ENCODE assay signal across 8 cellular contexts in the genomic region with DNA sequence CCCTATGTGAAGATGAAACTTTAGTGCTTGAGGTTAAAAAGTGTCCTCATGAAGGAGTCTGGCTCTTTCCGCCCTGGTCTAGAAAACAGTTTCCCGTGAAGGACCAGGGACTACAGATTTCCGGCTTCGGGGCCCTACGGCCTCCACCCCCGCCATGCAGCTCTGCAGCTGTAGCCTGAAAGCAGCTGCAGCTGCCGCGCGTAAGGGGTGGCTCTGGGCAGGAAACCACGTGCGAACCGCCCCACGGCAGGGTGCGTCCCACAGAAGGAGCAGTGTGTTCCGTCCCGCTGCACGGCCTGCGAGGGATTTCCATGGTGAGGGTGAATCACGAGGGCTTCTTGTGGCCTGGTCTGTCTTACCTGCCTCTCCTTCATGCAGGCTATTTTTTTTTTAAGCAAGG.
DNase-seq lines count a peak whose midpoint lies in the region; ATAC-seq and TF ChIP-seq lines count a peak whose summit lies in the region.

No MANE protein-coding gene starts in this region.

- 61% methylated on average over 18 of the region's 19 CpGs for WGBS in esophagus muscularis mucosa

- intact Hi-C loops in colonic mucosa (cut with DNase I) (no loop called here), esophagus muscularis mucosa (cut with DNase I) (no loop called here)

- no peak overlapping the region for H3K9ac ChIP-seq in colonic mucosa (ENCODE audit: low read depth in 2 of 2, low read length in 2 of 2)

- no peaks in the 10 kb centered on the region for H3K9me3 ChIP-seq in colonic mucosa
- no peaks in the 10 kb centered on the region for H3K9me3 ChIP-seq in esophagus muscularis mucosa

- H3K27ac ChIP-seq in colonic mucosa (no peak overlapping the region), esophagus muscularis mucosa (replicated peaks in 1 of 4) (no peak overlapping the region)

- ATAC-seq in GM18907 (IDR thresholded peaks at IDR 0.05; ENCODE audit: unreplicated experiment) = peak; percentile 58

- TF ChIP-seq POLR2A in esophagus muscularis mucosa (IDR thresholded peaks at IDR 0.05; ENCODE audit: low read depth) = no peak

- H3K4me3 ChIP-seq in colonic mucosa = no peak overlapping the region
- no peak overlapping the region for H3K4me3 ChIP-seq in esophagus muscularis mucosa

- in situ Hi-C loops in SK-MEL-5 (cut with HindIII; ENCODE audit: low pct_unique_long_range_greater_than_20kb, low sequenced_read_pairs) = no loop called here

- no peaks in the 10 kb centered on the region for H3K4me1 ChIP-seq in colonic mucosa
- H3K4me1 ChIP-seq in esophagus muscularis mucosa = no peaks in the 10 kb centered on the region

- H3K27me3 ChIP-seq in colonic mucosa (no peaks in the 10 kb centered on the region), esophagus muscularis mucosa (no peaks in the 10 kb centered on the region)

- H3K36me3 ChIP-seq in colonic mucosa (no peaks in the 10 kb centered on the region), esophagus muscularis mucosa (no peaks in the 10 kb centered on the region)

- peak; percentile 6 for DNase-seq in SK-MEL-5 (ENCODE audit: low read depth, low spot score)
- DNase-seq in colonic mucosa = peak; percentile 38
- DNase-seq in stimulated activated CD4-positive, alpha-beta T cell treated with anti-CD3 and anti-CD28 coated beads, Interleukin-4, amount 100 ng/mL, for 1 hour = peak; percentile 17
- DNase-seq in NCI-H2196 (lab: John Stamatoyannopoulos, UW; ENCODE audit: unreplicated experiment) = no peak
- DNase-seq in LoVo (ENCODE audit: low spot score) = no peak
- no peak for DNase-seq in esophagus muscularis mucosa (ENCODE audit: extremely low spot score)
- no peak for DNase-seq in DMS153 (lab: John Stamatoyannopoulos, UW)

- TF ChIP-seq CTCF in colonic mucosa (IDR thresholded peaks at IDR 0.05) (no peak), esophagus muscularis mucosa (IDR thresholded peaks at IDR 0.05) (no peak)

- TF ChIP-seq EP300 in esophagus muscularis mucosa (IDR thresholded peaks at IDR 0.05) = no peak

Comparison
In these comparisons a context has a peak if more than half of its experiments do, and no peak if none do; other contexts are left out.
1. DNase-seq: peak in SK-MEL-5 (single experiment), colonic mucosa (single experiment) and stimulated activated CD4-positive, alpha-beta T cell treated with anti-CD3 and anti-CD28 coated beads, Interleukin-4, amount 100 ng/mL, for 1 hour (single experiment); none in NCI-H2196 (single experiment), LoVo (single experiment), esophagus muscularis mucosa (single experiment) and DMS153 (single experiment).